18 cellular contexts compared by ENCODE assay signal in the genomic region with DNA sequence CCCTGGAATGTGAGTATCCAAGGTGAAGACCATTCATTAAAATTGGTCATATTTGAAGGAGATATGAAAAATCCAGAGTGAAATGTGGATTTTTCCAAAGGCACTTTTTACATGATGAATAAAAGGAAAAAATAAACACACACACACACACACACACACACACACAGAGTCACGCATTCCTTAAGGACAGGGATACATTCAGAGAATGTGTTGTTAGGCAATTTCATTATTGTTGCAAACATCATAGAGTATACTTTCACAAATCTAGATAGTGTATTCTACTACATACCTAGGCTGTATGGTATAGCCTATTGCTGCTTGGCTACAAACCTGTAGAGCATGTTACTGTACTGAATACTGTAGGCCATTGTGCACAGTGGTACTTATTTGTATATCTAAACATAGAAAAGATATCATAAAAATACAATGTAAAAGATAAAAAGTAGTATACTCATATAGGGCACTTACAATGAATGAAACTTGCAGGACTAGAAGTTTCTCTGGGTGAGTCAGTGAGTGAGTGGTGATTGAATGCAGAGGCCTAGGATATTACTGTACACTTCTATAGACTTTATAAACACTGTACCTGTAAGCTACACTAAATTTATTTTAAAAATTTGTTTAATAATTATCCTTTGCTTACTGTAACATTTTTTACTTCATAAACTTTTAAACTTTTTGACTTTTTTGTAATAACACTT.
DNase-seq lines count a peak whose midpoint lies in the region; ATAC-seq, FAIRE-seq and TF ChIP-seq lines count a peak whose summit lies in the region.
"Had no signal": no experiment of that assay in that cellular context is flagged by ENCODE, and none has a peak within 500 bp of the region (broad histone marks: within the 10 kb centered on the region; RNA-seq: fewer than 3 reads in every experiment).

No MANE protein-coding gene starts in this region.

- in situ Hi-C loops in mammary epithelial cell (cut with MboI; ENCODE audit: low sequenced_read_pairs in 2 of 2): no loop called here

- H2AFZ ChIP-seq in mammary epithelial cell (ENCODE audit: low read depth, low read length): no peak overlapping the region

- FAIRE-seq in bronchial epithelial cell (lab: Jason Lieb, UNC) (no peak), kidney (lab: Jason Lieb, UNC) (peak; percentile 80)
- FAIRE-seq: HepG2 had no signal

- no peak overlapping the region for H3K9ac ChIP-seq in mammary epithelial cell (ENCODE audit: insufficient read depth, low read length)
- H3K9ac ChIP-seq in kidney (ENCODE audit: low read length in 2 of 2): no peak overlapping the region

- no peaks in the 10 kb centered on the region for H3K79me2 ChIP-seq in mammary epithelial cell (ENCODE audit: insufficient read depth, low read length)

- H3K4me2 ChIP-seq in mammary epithelial cell (ENCODE audit: insufficient read depth, low read depth, low read length): no peak overlapping the region

- no peaks in the 10 kb centered on the region for H4K20me1 ChIP-seq in mammary epithelial cell (ENCODE audit: insufficient read depth, low read length)

- H3K9me3 ChIP-seq in mammary epithelial cell (replicated peaks; ENCODE audit: insufficient read depth, low read length) (no peaks in the 10 kb centered on the region), breast epithelium (no peaks in the 10 kb centered on the region), kidney (ENCODE audit: control insufficient read depth in 1 of 2, low read length in 2 of 2) (no peaks in the 10 kb centered on the region)
- H3K9me3 ChIP-seq: MG63, Peyer's patch had no signal

- dilution Hi-C loops in mammary epithelial cell (cut with HindIII; ENCODE audit: low sequenced_read_pairs): no loop called here

- no peak for TF ChIP-seq POLR2A in breast epithelium (IDR thresholded peaks at IDR 0.05)

- DNase-seq in mammary epithelial cell (peak; percentile 50), breast epithelium (ENCODE audit: low spot score in 2 of 2) (no peak), bronchial epithelial cell (ENCODE audit: low read depth) (peak; percentile 69), kidney (no peak), NCI-H1436 (lab: John Stamatoyannopoulos, UW) (no peak)
- DNase-seq: AML-193; CD4-positive, alpha-beta T cell; DND-41; H9; MG63; NCI-H1105; NCI-H1930; NCI-H2171 treated with DMSO at 0.1 percent for 48 hours; Peyer's patch; Right ventricle myocardium superior had no signal

- H3K27ac ChIP-seq in mammary epithelial cell (ENCODE audit: insufficient read depth, low read depth, low read length) (no peak overlapping the region), breast epithelium (no peak overlapping the region), kidney (ENCODE audit: low read depth in 2 of 2, low read length in 2 of 2) (no peak overlapping the region)
- H3K27ac ChIP-seq: Peyer's patch had no signal

- TF ChIP-seq CTCF in mammary epithelial cell (conservative IDR thresholded peaks at IDR 0.05 in 1 of 2, IDR thresholded peaks at IDR 0.05 in 1 of 2; ENCODE audit: extremely low read depth in 1 of 2, insufficient read depth in 1 of 2, low read depth in 1 of 2, low read length in 2 of 2) (no peak), breast epithelium (IDR thresholded peaks at IDR 0.05) (no peak), bronchial epithelial cell (IDR thresholded peaks at IDR 0.05; ENCODE audit: insufficient read depth, low read length, severe bottlenecking) (no peak), kidney (IDR thresholded peaks at IDR 0.05; ENCODE audit: borderline replicate concordance, extremely low read depth, insufficient read depth) (no peak)

- no peaks in the 10 kb centered on the region for H3K27me3 ChIP-seq in mammary epithelial cell (ENCODE audit: insufficient read depth, low read length)
- no peaks in the 10 kb centered on the region for H3K27me3 ChIP-seq in breast epithelium
- no peaks in the 10 kb centered on the region for H3K27me3 ChIP-seq in bronchial epithelial cell (ENCODE audit: control insufficient read depth, insufficient read depth, low read length)
- H3K27me3 ChIP-seq: MG63, Peyer's patch had no signal

- H3K4me1 ChIP-seq in mammary epithelial cell (ENCODE audit: insufficient read depth, low read length): peaks cover 10% of the 10 kb centered on the region
- no peaks in the 10 kb centered on the region for H3K4me1 ChIP-seq in breast epithelium
- no peaks in the 10 kb centered on the region for H3K4me1 ChIP-seq in kidney (ENCODE audit: control insufficient read depth in 1 of 2, insufficient read depth in 1 of 2, low read depth in 1 of 2, low read length in 2 of 2)
- H3K4me1 ChIP-seq: Peyer's patch had no signal

- intact Hi-C loops in mammary epithelial cell (cut with micrococcal nuclease): loop anchor here (10.0 kb wide), 1 partner anchor 224 kb away; no protein-coding TSS in a partner anchor
- intact Hi-C loops in breast epithelium (cut with DNase I; ENCODE audit: low total_unique reads): no loop called here
- intact Hi-C loops in kidney (cut with DNase I): no loop called here

- WGBS in mammary epithelial cell (ENCODE audit: low coverage, missing lambda C conversion rate): 100% methylated on average over 1 of the region's 1 CpG

- ATAC-seq in HG02759 (IDR thresholded peaks at IDR 0.05; ENCODE audit: unreplicated experiment): no peak
- no peak for ATAC-seq in HG03460 (IDR thresholded peaks at IDR 0.05; ENCODE audit: unreplicated experiment)
- ATAC-seq: HepG2 had no signal

- no TSS peak for BruUV-seq in mammary epithelial cell (replicated peaks; lab: Mats Ljungman, UMichigan)

- H3K36me3 ChIP-seq in mammary epithelial cell (ENCODE audit: insufficient read depth, low read length) (no peaks in the 10 kb centered on the region), breast epithelium (no peaks in the 10 kb centered on the region), bronchial epithelial cell (ENCODE audit: control insufficient read depth, insufficient read depth, low read length) (no peaks in the 10 kb centered on the region), kidney (ENCODE audit: control insufficient read depth in 1 of 2, insufficient read depth in 2 of 2, low read length in 2 of 2) (no peaks in the 10 kb centered on the region)
- H3K36me3 ChIP-seq: MG63, Peyer's patch had no signal

- CTCF ChIA-PET in mammary epithelial cell (lab: Charles Lee; ENCODE audit: low non-redundant PET): no interaction called here

- H3K4me3 ChIP-seq in mammary epithelial cell (replicated peaks in 1 of 3; ENCODE audit: insufficient read depth in 1 of 3, low read depth in 2 of 3, low read length in 3 of 3) (no peak overlapping the region), breast epithelium (no peak overlapping the region), bronchial epithelial cell (ENCODE audit: low read depth, low read length) (no peak overlapping the region), kidney (ENCODE audit: low read length in 2 of 2) (no peak overlapping the region)
- H3K4me3 ChIP-seq: MG63, Peyer's patch had no signal

Comparison
In these comparisons a context has a peak if more than half of its experiments do, and no peak if none do; other contexts are left out.
1. DNase-seq: peak in mammary epithelial cell (single experiment) and bronchial epithelial cell (single experiment); none in breast epithelium (0 of 2), kidney (single experiment) and NCI-H1436 (single experiment).